In the genomic region with DNA sequence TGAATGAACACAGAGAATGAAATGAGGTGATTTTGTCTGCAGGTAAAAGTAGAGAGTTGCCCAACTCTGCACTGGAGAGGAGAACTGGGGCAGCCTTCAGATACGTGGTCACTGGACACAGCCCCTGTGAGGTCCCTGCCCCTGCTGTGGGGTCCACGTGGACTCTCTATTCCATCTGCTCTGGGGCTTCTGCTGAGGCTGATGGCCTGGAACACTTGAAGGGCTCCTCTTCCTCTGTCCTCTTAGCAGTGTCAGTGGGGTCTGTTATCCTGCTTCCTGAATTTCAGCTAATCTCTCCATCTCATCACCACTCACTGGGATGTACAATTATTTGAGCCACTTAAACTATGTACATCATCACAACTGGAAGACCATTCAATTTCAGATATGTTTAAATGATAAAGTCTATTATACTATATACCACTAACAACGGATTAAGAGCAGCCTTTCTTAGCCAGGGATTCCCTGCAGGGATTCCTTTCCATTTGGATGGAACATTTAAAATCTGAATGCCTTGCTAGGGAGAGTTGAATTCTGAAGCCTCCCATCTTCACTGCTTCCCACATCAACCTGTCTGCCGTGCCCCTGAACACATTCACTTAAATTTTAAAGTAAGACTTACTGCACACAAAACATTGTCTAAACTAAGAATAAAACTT, we compare ENCODE assay signal across 3 cellular contexts.
TF ChIP-seq lines count a peak whose summit lies in the region.

No MANE protein-coding gene starts in this region.

TF ChIP-seq in SK-N-SH, 30 proteins besides CTCF, POLR2A, EP300 and RAD21:
- TF ChIP-seq ELF1 (IDR thresholded peaks at IDR 0.05) (no peak), FOSL2 (IDR thresholded peaks at IDR 0.05; ENCODE audit: borderline replicate concordance, low read depth) (no peak), YY1 (IDR thresholded peaks at IDR 0.05; ENCODE audit: low read depth) (no peak), NRF1 (IDR thresholded peaks at IDR 0.05; ENCODE audit: low read depth, low read length) (no peak), SMC3 (IDR thresholded peaks at IDR 0.05; ENCODE audit: low read depth, low read length) (no peak), SIN3A (IDR thresholded peaks at IDR 0.05; ENCODE audit: borderline replicate concordance, low read depth, low read length) (no peak), GATA2 (CRISPR knock-in tag; IDR thresholded peaks at IDR 0.05) (no peak), CHD2 (IDR thresholded peaks at IDR 0.05; ENCODE audit: low read length, partially characterized antibody) (no peak), RCOR1 (IDR thresholded peaks at IDR 0.05; ENCODE audit: low read length) (no peak), TCF12 (IDR thresholded peaks at IDR 0.05) (no peak), TEAD4 (IDR thresholded peaks at IDR 0.05; ENCODE audit: borderline replicate concordance, insufficient read depth) (no peak), MEF2A (IDR thresholded peaks at IDR 0.05; ENCODE audit: borderline replicate concordance, low read depth) (no peak)
TF ChIP-seq in SK-N-SH: peak in this region for 0.

TF ChIP-seq in SK-N-SH treated with all-trans-retinoic acid at 6 μM for 48 hours, 23 proteins besides CTCF, POLR2A, EP300 and RAD21:
- no peak for TF ChIP-seq POU6F1 (CRISPR knock-in tag; IDR thresholded peaks at IDR 0.05; ENCODE audit: borderline replicate concordance, low read depth)
- TF ChIP-seq ZFP30 (CRISPR knock-in tag; IDR thresholded peaks at IDR 0.05) = no peak
- no peak for TF ChIP-seq GLIS3 (CRISPR knock-in tag; IDR thresholded peaks at IDR 0.05)
- TF ChIP-seq, protein P1, sequence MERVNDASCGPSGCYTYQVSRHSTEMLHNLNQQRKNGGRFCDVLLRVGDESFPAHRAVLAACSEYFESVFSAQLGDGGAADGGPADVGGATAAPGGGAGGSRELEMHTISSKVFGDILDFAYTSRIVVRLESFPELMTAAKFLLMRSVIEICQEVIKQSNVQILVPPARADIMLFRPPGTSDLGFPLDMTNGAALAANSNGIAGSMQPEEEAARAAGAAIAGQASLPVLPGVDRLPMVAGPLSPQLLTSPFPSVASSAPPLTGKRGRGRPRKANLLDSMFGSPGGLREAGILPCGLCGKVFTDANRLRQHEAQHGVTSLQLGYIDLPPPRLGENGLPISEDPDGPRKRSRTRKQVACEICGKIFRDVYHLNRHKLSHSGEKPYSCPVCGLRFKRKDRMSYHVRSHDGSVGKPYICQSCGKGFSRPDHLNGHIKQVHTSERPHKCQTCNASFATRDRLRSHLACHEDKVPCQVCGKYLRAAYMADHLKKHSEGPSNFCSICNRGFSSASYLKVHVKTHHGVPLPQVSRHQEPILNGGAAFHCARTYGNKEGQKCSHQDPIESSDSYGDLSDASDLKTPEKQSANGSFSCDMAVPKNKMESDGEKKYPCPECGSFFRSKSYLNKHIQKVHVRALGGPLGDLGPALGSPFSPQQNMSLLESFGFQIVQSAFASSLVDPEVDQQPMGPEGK (CRISPR knock-in tag; IDR thresholded peaks at IDR 0.05; ENCODE audit: borderline replicate concordance) = no peak
- no peak for TF ChIP-seq ARNTL (CRISPR knock-in tag; IDR thresholded peaks at IDR 0.05; ENCODE audit: borderline replicate concordance, low read depth)
- TF ChIP-seq ZNF565 (CRISPR knock-in tag; conservative IDR thresholded peaks at IDR 0.05; ENCODE audit: low read depth) = no peak
- no peak for TF ChIP-seq ZNF70 (CRISPR knock-in tag; IDR thresholded peaks at IDR 0.05)
- no peak for TF ChIP-seq BACH2 (CRISPR knock-in tag; IDR thresholded peaks at IDR 0.05; ENCODE audit: borderline replicate concordance)
- TF ChIP-seq CSDC2 (CRISPR knock-in tag; IDR thresholded peaks at IDR 0.05) = no peak
- no peak for TF ChIP-seq OSR1 (CRISPR knock-in tag; IDR thresholded peaks at IDR 0.05)
- TF ChIP-seq ZNF8 (CRISPR knock-in tag; IDR thresholded peaks at IDR 0.05) = no peak
- TF ChIP-seq TCF4 (CRISPR knock-in tag; IDR thresholded peaks at IDR 0.05; ENCODE audit: borderline replicate concordance) = no peak
- no peak for TF ChIP-seq TSHZ2 (CRISPR knock-in tag; IDR thresholded peaks at IDR 0.05)
- no peak for TF ChIP-seq RARB (CRISPR knock-in tag; IDR thresholded peaks at IDR 0.05)
- no peak for TF ChIP-seq ZC3H10 (CRISPR knock-in tag; IDR thresholded peaks at IDR 0.05)
- no peak for TF ChIP-seq TOX (CRISPR knock-in tag; IDR thresholded peaks at IDR 0.05; ENCODE audit: borderline replicate concordance)
- TF ChIP-seq PPARA (CRISPR knock-in tag; IDR thresholded peaks at IDR 0.05; ENCODE audit: borderline replicate concordance) = no peak
- TF ChIP-seq SNAI2 (CRISPR knock-in tag; IDR thresholded peaks at IDR 0.05) = no peak

TF ChIP-seq in H1, 55 proteins besides CTCF, POLR2A, EP300 and RAD21:
- no peak for TF ChIP-seq EGR1 (IDR thresholded peaks at IDR 0.05; ENCODE audit: borderline replicate concordance, low read depth, low read length)
- TF ChIP-seq ATF3 (IDR thresholded peaks at IDR 0.05; ENCODE audit: insufficient read depth, low read depth, low read length) = no peak
- TF ChIP-seq CHD1 (IDR thresholded peaks at IDR 0.05; ENCODE audit: low read depth, low read length) = no peak
- no peak for TF ChIP-seq SP2 (IDR thresholded peaks at IDR 0.05; ENCODE audit: low read length)
- no peak for TF ChIP-seq BACH1 (IDR thresholded peaks at IDR 0.05; ENCODE audit: low read length)
- no peak for TF ChIP-seq NRF1 (IDR thresholded peaks at IDR 0.05; ENCODE audit: low read depth, low read length)
- TF ChIP-seq KDM5A (IDR thresholded peaks at IDR 0.05; ENCODE audit: low read length) = no peak
- no peak for TF ChIP-seq KDM4A (IDR thresholded peaks at IDR 0.05; ENCODE audit: low read depth, low read length, severe bottlenecking)
